17 cellular contexts compared by ENCODE assay signal in genomic region chr16:1458336-1458976, GRCh38. TPM values are rescaled to one million over a fixed set of nuclear protein-coding genes. Genes with fewer than 3 reads are reported as not detected.
DNase-seq lines count a peak whose midpoint lies in the region; ATAC-seq and TF ChIP-seq lines count a peak whose summit lies in the region.
"Had no signal": no experiment of that assay in that cellular context is flagged by ENCODE, and none has a peak within 500 bp of the region (broad histone marks: within the 10 kb centered on the region; RNA-seq: fewer than 3 reads in every experiment).

No MANE protein-coding gene starts in this region.

- no peak overlapping the region for H3K23ac ChIP-seq in IMR-90 (ENCODE audit: low read depth, low read length)

- no peak overlapping the region for H2AK5ac ChIP-seq in IMR-90 (ENCODE audit: low read depth, low read length)

- no peak overlapping the region for H3K14ac ChIP-seq in IMR-90 (replicated peaks; ENCODE audit: low read depth, low read length)

- H2BK20ac ChIP-seq in IMR-90 (ENCODE audit: low read depth, low read length), result no peak overlapping the region

- H3K56ac ChIP-seq in IMR-90 (ENCODE audit: extremely low read depth, insufficient read depth, low read length), result no peak overlapping the region

- CTCF ChIA-PET in activated naive CD4-positive, alpha-beta T cell treated with anti-CD3 and anti-CD28 coated beads for 36 hours (lab: Charles Lee), result no interaction called here
- CTCF ChIA-PET in IMR-90 (lab: Yijun Ruan, JAX), result no interaction called here

- H3K27me3 Mint-ChIP-seq in activated naive CD4-positive, alpha-beta T cell treated with anti-CD3 and anti-CD28 coated beads for 36 hours (ENCODE audit: low read depth), result no peaks in the 10 kb centered on the region

- peak; percentile 30 for DNase-seq in activated naive CD4-positive, alpha-beta T cell treated with anti-CD3 and anti-CD28 coated beads for 36 hours
- DNase-seq in activated naive CD4-positive, alpha-beta T cell (lab: John Stamatoyannopoulos, UW), result no peak
- DNase-seq in IMR-90, result peak; percentile 41
- DNase-seq in fibroblast of gingiva (ENCODE audit: low read depth), result peak; percentile 19
- peak; percentile 30 to 47 for DNase-seq in stimulated activated CD8-positive, alpha-beta memory T cell treated with anti-CD3 and anti-CD28 coated beads, Interleukin-7, amount 100 ng/mL, for 48 hours (ENCODE audit: extremely low read depth in 1 of 2, low read depth in 1 of 2)
- no peak for DNase-seq in NCI-H446 (lab: John Stamatoyannopoulos, UW)
- DNase-seq: activated CD8-positive, alpha-beta memory T cell treated with anti-CD3 and anti-CD28 coated beads, Interleukin-2, amount 50 U/mL, for 4 hours; body of pancreas; NCI-H2227 treated with DMSO at 0.1 percent for 48 hours had no signal

- BruUV-seq in IMR-90 (replicated peaks; lab: Mats Ljungman, UMichigan), result no TSS peak

- ATAC-seq in IMR-90 (ENCODE audit: low read depth) (no peak), HG03457 (IDR thresholded peaks at IDR 0.05; ENCODE audit: unreplicated experiment) (no peak), GM19328 (IDR thresholded peaks at IDR 0.05; ENCODE audit: unreplicated experiment) (no peak)
- ATAC-seq: body of pancreas had no signal

- H4K8ac ChIP-seq in IMR-90 (ENCODE audit: low read depth in 2 of 2, low read length in 2 of 2), result no peak overlapping the region

- no peak overlapping the region for H2AFZ ChIP-seq in IMR-90 (replicated peaks; ENCODE audit: low read length, poor library complexity)

- peaks cover 6% of the 10 kb centered on the region for H3K36me3 Mint-ChIP-seq in activated naive CD4-positive, alpha-beta T cell treated with anti-CD3 and anti-CD28 coated beads for 36 hours (ENCODE audit: low read depth)

- no peaks in the 10 kb centered on the region for H3K27me3 ChIP-seq in IMR-90 (ENCODE audit: control insufficient read depth, insufficient read depth, low read length)
- H3K27me3 ChIP-seq: body of pancreas, heart right ventricle had no signal

- no peaks in the 10 kb centered on the region for H4K20me1 ChIP-seq in IMR-90 (ENCODE audit: insufficient read depth, low read length)

- no peak overlapping the region for H3K4me2 ChIP-seq in IMR-90 (ENCODE audit: low read depth, low read length)

- H3K36me3 ChIP-seq in IMR-90 (ENCODE audit: control insufficient read depth, insufficient read depth, low read length), result peaks cover 50% of the 10 kb centered on the region

- H3K9me3 Mint-ChIP-seq in activated naive CD4-positive, alpha-beta T cell treated with anti-CD3 and anti-CD28 coated beads for 36 hours, result no peaks in the 10 kb centered on the region

- H2BK5ac ChIP-seq in IMR-90 (ENCODE audit: low read depth, low read length, poor library complexity, severe bottlenecking), result no peak overlapping the region

- no peak for TF ChIP-seq RAD21 in IMR-90 (IDR thresholded peaks at IDR 0.05; ENCODE audit: low read length)

- H3K4me3 ChIP-seq in IMR-90 (ENCODE audit: insufficient read depth, low read depth, low read length), result no peak overlapping the region
- H3K4me3 ChIP-seq: body of pancreas, heart right ventricle had no signal

- in situ Hi-C loops in IMR-90 (cut with MboI; ENCODE audit: low sequenced_read_pairs), result no loop called here

- WGBS in IMR-90 (ENCODE audit: extremely low coverage in 2 of 2, insufficient read length in 1 of 2), 2 experiments, result 94% methylated on average over 11 of the region's 26 CpGs; no CpG with 5 or more reads in 1 of the 2 experiments

- H3K27ac ChIP-seq in IMR-90 (ENCODE audit: insufficient read depth, low read length), result no peak overlapping the region
- H3K27ac ChIP-seq: body of pancreas, heart right ventricle had no signal

- POLR2A ChIA-PET in IMR-90 (lab: Charles Lee; ENCODE audit: unreplicated experiment), result no interaction called here

- H3K4me3 Mint-ChIP-seq in activated naive CD4-positive, alpha-beta T cell treated with anti-CD3 and anti-CD28 coated beads for 36 hours, result no peak overlapping the region

- no peaks in the 10 kb centered on the region for H3K4me1 ChIP-seq in IMR-90 (ENCODE audit: control insufficient read depth, insufficient read depth, low read length)
- H3K4me1 ChIP-seq: body of pancreas, heart right ventricle had no signal

- no peaks in the 10 kb centered on the region for H3K9me1 ChIP-seq in IMR-90 (ENCODE audit: insufficient read depth, low read length)

- dilution Hi-C loops in IMR-90 (cut with HindIII; ENCODE audit: low sequenced_read_pairs, unreplicated experiment), result no loop called here

- H3K4ac ChIP-seq in IMR-90 (ENCODE audit: low read depth, low read length), result no peak overlapping the region

- no peak overlapping the region for H3K27ac Mint-ChIP-seq in activated naive CD4-positive, alpha-beta T cell treated with anti-CD3 and anti-CD28 coated beads for 36 hours

- H4K91ac ChIP-seq in IMR-90 (ENCODE audit: insufficient read depth, low read depth, low read length), result no peak overlapping the region

- no peak for TF ChIP-seq POLR2A in IMR-90 (IDR thresholded peaks at IDR 0.05; ENCODE audit: low read depth, low read length)

- no peak overlapping the region for H3K18ac ChIP-seq in IMR-90 (ENCODE audit: low read depth, low read length)

- H2AK9ac ChIP-seq in IMR-90 (replicated peaks; ENCODE audit: low read depth, low read length, poor library complexity), result no peak overlapping the region

- no peak for TF ChIP-seq CTCF in IMR-90 (conservative IDR thresholded peaks at IDR 0.05; ENCODE audit: low read depth, low read length)

- H2BK15ac ChIP-seq in IMR-90 (ENCODE audit: low read depth, low read length), result no peak overlapping the region

- H2BK120ac ChIP-seq in IMR-90 (ENCODE audit: low read depth, low read length), result no peak overlapping the region

- no peaks in the 10 kb centered on the region for H3K9me3 ChIP-seq in IMR-90 (ENCODE audit: control insufficient read depth, insufficient read depth, low read length)
- H3K9me3 ChIP-seq: body of pancreas, heart right ventricle had no signal

- no peak overlapping the region for H3K9ac ChIP-seq in IMR-90 (ENCODE audit: low read depth, low read length)

- H4K5ac ChIP-seq in IMR-90 (ENCODE audit: low read depth, low read length), result no peak overlapping the region

- peaks cover 10% of the 10 kb centered on the region for H3K4me1 Mint-ChIP-seq in activated naive CD4-positive, alpha-beta T cell treated with anti-CD3 and anti-CD28 coated beads for 36 hours (ENCODE audit: low read depth)

- H3K79me1 ChIP-seq in IMR-90 (ENCODE audit: low read depth in 1 of 2, low read length in 2 of 2), result peaks cover 0 to 7% of the 10 kb centered on the region in 2 experiments; a peak in 1 of 4 replicates

- intact Hi-C loops in activated naive CD4-positive, alpha-beta T cell treated with anti-CD3 and anti-CD28 coated beads for 36 hours (cut with micrococcal nuclease), result no loop called here
- intact Hi-C loops in IMR-90 (cut with micrococcal nuclease), result no loop called here

TF ChIP-seq in IMR-90, 13 proteins besides CTCF, POLR2A, EP300 and RAD21:
- no peak for TF ChIP-seq MXI1 (IDR thresholded peaks at IDR 0.05; ENCODE audit: borderline replicate concordance, low read depth, low read length)
- TF ChIP-seq BHLHE40 (IDR thresholded peaks at IDR 0.05; ENCODE audit: low read depth, low read length), result no peak
- TF ChIP-seq CEBPB (IDR thresholded peaks at IDR 0.05; ENCODE audit: low read depth, low read length), result peak; percentile 42; the same call in 1 of the 2 replicates

RNA-seq across cellular contexts. Expression of gene CCDC154, which starts 14.1 kb away (rescaled TPM):
- total RNA-seq in activated naive CD4-positive, alpha-beta T cell treated with anti-CD3 and anti-CD28 coated beads for 36 hours, result 1 to 10 TPM in 1 of 2 experiments, under 1 TPM in 1; 0.74 to 1.8 TPM
- under 0.01 TPM in 1 of 2 replicates, not detected in the other for total RNA-seq in IMR-90 (2012; rRNA removed)
- 0.09 TPM in 1 of 2 replicates, not detected in the other for polyA plus RNA-seq in IMR-90 (2012; rRNA removed)
- 0.08 and 0.14 TPM in 2 replicates for polyA plus RNA-seq in IMR-90 (2012; cell fraction: cytosol; rRNA removed)
- 0.56 and 1.3 TPM in 2 replicates for polyA plus RNA-seq in IMR-90 (2012; cell fraction: nucleus; rRNA removed; ENCODE audit: low replicate concordance)
- total RNA-seq: Daoy, H4, HT-29 had no signal

RNA-seq across cellular contexts. Expression of gene CLCN7, which starts 16.4 kb away (rescaled TPM):
- 10 to 100 TPM; 31.7 to 34.5 TPM for total RNA-seq in activated naive CD4-positive, alpha-beta T cell treated with anti-CD3 and anti-CD28 coated beads for 36 hours
- 10.8 TPM in 2 replicates for total RNA-seq in IMR-90 (2012; rRNA removed)
- 45.2 and 52.9 TPM in 2 replicates for polyA plus RNA-seq in IMR-90 (2012; rRNA removed)
- polyA plus RNA-seq in IMR-90 (2012; cell fraction: cytosol; rRNA removed), result 20.3 and 36.5 TPM in 2 replicates
- polyA plus RNA-seq in IMR-90 (2012; cell fraction: nucleus; rRNA removed; ENCODE audit: low replicate concordance), result 84.9 and 258 TPM in 2 replicates

RNA-seq across cellular contexts. Expression of gene PERCC1, which starts 27.6 kb away (rescaled TPM):
- total RNA-seq in activated naive CD4-positive, alpha-beta T cell treated with anti-CD3 and anti-CD28 coated beads for 36 hours, result under 1 TPM in 1 of 2 experiments, not detected in 1; 0.31 TPM
- not detected in 2 replicates for total RNA-seq in IMR-90 (2012; rRNA removed)
- not detected in 2 replicates for polyA plus RNA-seq in IMR-90 (2012; rRNA removed)
- polyA plus RNA-seq in IMR-90 (2012; cell fraction: cytosol; rRNA removed), result not detected in 2 replicates
- polyA plus RNA-seq in IMR-90 (2012; cell fraction: nucleus; rRNA removed; ENCODE audit: low replicate concordance), result not detected in 2 replicates
- total RNA-seq: body of pancreas; Daoy; H4; HT-29; skeletal muscle tissue; T-helper 2 cell treated with Interferon-gamma antibody and Interleukin-4, amounts not matched to agents 100 ng/mL and 5 ng/mL, for 36 hours had no signal

RNA-seq across cellular contexts. Expression of gene PTX4, which starts 30.3 kb away (rescaled TPM):
- not detected for total RNA-seq in activated naive CD4-positive, alpha-beta T cell treated with anti-CD3 and anti-CD28 coated beads for 36 hours
- total RNA-seq in IMR-90 (2012; rRNA removed), result not detected in 2 replicates
- polyA plus RNA-seq in IMR-90 (2012; rRNA removed), result 0.07 TPM in 1 of 2 replicates, not detected in the other
- polyA plus RNA-seq in IMR-90 (2012; cell fraction: cytosol; rRNA removed), result not detected in 2 replicates
- 0.14 TPM in 1 of 2 replicates, not detected in the other for polyA plus RNA-seq in IMR-90 (2012; cell fraction: nucleus; rRNA removed; ENCODE audit: low replicate concordance)
- total RNA-seq: body of pancreas; Daoy; H4; heart right ventricle; T-helper 2 cell treated with Interferon-gamma antibody and Interleukin-4, amounts not matched to agents 100 ng/mL and 5 ng/mL, for 36 hours had no signal
- polyA plus RNA-seq: heart right ventricle had no signal

RNA-seq across cellular contexts. Expression of gene TELO2, which starts 34.7 kb away (rescaled TPM):
- 10 to 100 TPM; 68.1 to 76.1 TPM for total RNA-seq in activated naive CD4-positive, alpha-beta T cell treated with anti-CD3 and anti-CD28 coated beads for 36 hours
- 5.8 and 6.6 TPM in 2 replicates for total RNA-seq in IMR-90 (2012; rRNA removed)
- 26.6 and 28.2 TPM in 2 replicates for polyA plus RNA-seq in IMR-90 (2012; rRNA removed)
- polyA plus RNA-seq in IMR-90 (2012; cell fraction: cytosol; rRNA removed), result 16.6 and 18.1 TPM in 2 replicates
- 110 and 290 TPM in 2 replicates for polyA plus RNA-seq in IMR-90 (2012; cell fraction: nucleus; rRNA removed; ENCODE audit: low replicate concordance)

Comparison
In these comparisons a context has a peak if more than half of its experiments do, and no peak if none do; other contexts are left out.
1. DNase-seq: peak in activated naive CD4-positive, alpha-beta T cell treated with anti-CD3 and anti-CD28 coated beads for 36 hours (single experiment), IMR-90 (single experiment), fibroblast of gingiva (single experiment) and stimulated activated CD8-positive, alpha-beta memory T cell treated with anti-CD3 and anti-CD28 coated beads, Interleukin-7, amount 100 ng/mL, for 48 hours (2 of 2); none in activated naive CD4-positive, alpha-beta T cell (0 of 4) and NCI-H446 (0 of 2).